In the genomic region with DNA sequence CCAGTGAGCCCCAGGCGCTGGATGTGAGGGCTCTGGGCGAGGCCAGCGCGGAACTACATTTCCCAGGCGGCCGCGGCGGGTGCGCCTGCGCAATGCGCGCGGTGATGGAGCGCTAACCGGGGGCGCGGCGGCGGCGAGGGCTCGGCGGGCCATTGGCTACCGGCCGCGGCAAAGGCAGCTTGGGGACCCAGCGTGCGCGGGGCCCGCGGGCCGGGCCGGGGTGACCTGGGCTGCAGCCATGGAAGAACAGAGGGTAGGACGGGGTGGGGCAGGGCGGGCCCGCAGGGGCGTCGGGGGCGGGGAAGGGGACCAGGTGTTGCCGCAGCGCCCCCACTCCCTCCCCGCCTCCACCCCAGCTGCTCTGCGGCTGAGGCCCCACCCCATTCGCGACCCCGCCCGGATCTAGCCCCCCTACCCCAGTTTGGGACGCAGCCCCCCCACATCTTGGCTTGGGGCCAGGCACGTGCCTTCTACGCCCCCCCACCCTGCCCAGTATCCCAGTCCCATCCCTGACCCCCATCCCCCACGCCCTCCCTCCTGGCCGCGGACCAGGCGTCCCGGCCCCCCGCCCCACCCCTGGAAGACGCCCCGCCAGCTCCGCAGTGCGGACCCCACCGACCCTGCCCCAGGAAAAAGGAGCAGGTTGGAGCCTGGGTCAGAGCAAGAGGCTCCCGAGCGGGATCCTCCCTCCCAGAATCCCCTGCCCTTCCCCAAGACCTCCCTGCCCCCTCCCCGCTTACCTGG, we compare ENCODE assay signal across 8 cellular contexts. TPM values are rescaled to one million over a fixed set of nuclear protein-coding genes. Genes with fewer than 3 reads are reported as not detected.
DNase-seq lines count a peak whose midpoint lies in the region; ATAC-seq, FAIRE-seq and TF ChIP-seq lines count a peak whose summit lies in the region.

Gene FSD1, plus strand, starts transcription at position 90 of the 744 bp plus-strand sequence. Its CDS starts 149 bp downstream, at position 239.

- peaks cover 9% of the 10 kb centered on the region for H3K27me3 Mint-ChIP-seq in activated T-cell treated with anti-CD3 and anti-CD28 coated beads, Interleukin-2, amount 50 U/mL, for 4 hours (ENCODE audit: low read depth)

- peaks cover 3% of the 10 kb centered on the region; the same call in 1 of the 2 replicates for H3K36me3 ChIP-seq in OCI-LY1 (ENCODE audit: insufficient read depth, low read length)
- H3K36me3 ChIP-seq in smooth muscle cell (ENCODE audit: low read depth): no peaks in the 10 kb centered on the region

- H4K20me1 ChIP-seq in OCI-LY1 (ENCODE audit: insufficient read depth, low read length) (no peaks in the 10 kb centered on the region), smooth muscle cell (ENCODE audit: low read depth) (no peaks in the 10 kb centered on the region)

- H3K4me3 Mint-ChIP-seq in activated T-cell treated with anti-CD3 and anti-CD28 coated beads, Interleukin-2, amount 50 U/mL, for 4 hours: peak within 1 kb of the TSS; percentile 56

- H3K4me3 ChIP-seq in OCI-LY1 (ENCODE audit: low read depth, low read length, poor library complexity, severe bottlenecking) (peak within 1 kb of the TSS; percentile 61), smooth muscle cell (peak within 1 kb of the TSS; percentile 48)

- H3K4me1 ChIP-seq in OCI-LY1 (ENCODE audit: insufficient read depth, low read length, severe bottlenecking) (peaks cover 16% of the 10 kb centered on the region), smooth muscle cell (ENCODE audit: low read depth) (no peaks in the 10 kb centered on the region)

- peak; percentile 31 for TF ChIP-seq POLR2A in H54 (IDR thresholded peaks at IDR 0.05; ENCODE audit: low read depth, low read length)

- peaks cover 25% of the 10 kb centered on the region for H3K4me1 Mint-ChIP-seq in activated T-cell treated with anti-CD3 and anti-CD28 coated beads, Interleukin-2, amount 50 U/mL, for 4 hours (ENCODE audit: low read depth)

- H3K36me3 Mint-ChIP-seq in activated T-cell treated with anti-CD3 and anti-CD28 coated beads, Interleukin-2, amount 50 U/mL, for 4 hours (ENCODE audit: insufficient read depth): no peaks in the 10 kb centered on the region

- no peak within 1 kb of the TSS for H3K27ac ChIP-seq in OCI-LY1 (ENCODE audit: low read depth, low read length, poor library complexity, severe bottlenecking)
- no peak within 1 kb of the TSS for H3K27ac ChIP-seq in smooth muscle cell (ENCODE audit: low read depth)

- WGBS in smooth muscle cell (ENCODE audit: low lambda C conversion rate): under 1% methylated on average over 32 of the region's 63 CpGs

- peak within 1 kb of the TSS; percentile 35 for H3K4me2 ChIP-seq in OCI-LY1 (ENCODE audit: low read length)
- H3K4me2 ChIP-seq in smooth muscle cell: peak within 1 kb of the TSS; percentile 60

- no peaks in the 10 kb centered on the region for H3K9me3 Mint-ChIP-seq in activated T-cell treated with anti-CD3 and anti-CD28 coated beads, Interleukin-2, amount 50 U/mL, for 4 hours

- peak within 1 kb of the TSS; percentile 34; the same call in 1 of the 2 replicates for H3K9ac ChIP-seq in OCI-LY1 (ENCODE audit: low read length)
- no peak within 1 kb of the TSS for H3K9ac ChIP-seq in smooth muscle cell (ENCODE audit: low read depth)

- FAIRE-seq in H54 (lab: Jason Lieb, UNC): no peak
- no peak for FAIRE-seq in frontal cortex (lab: Jason Lieb, UNC)

- H2AFZ ChIP-seq in OCI-LY1 (ENCODE audit: low read length): no peak within 1 kb of the TSS
- H2AFZ ChIP-seq in smooth muscle cell (ENCODE audit: low read depth): peak within 1 kb of the TSS; percentile 27

- TF ChIP-seq CTCF in OCI-LY1 (IDR thresholded peaks at IDR 0.05; ENCODE audit: low read length) (no peak), smooth muscle cell (IDR thresholded peaks at IDR 0.05; ENCODE audit: borderline replicate concordance, insufficient read depth, poor library complexity, severe bottlenecking) (no peak)

- no peaks in the 10 kb centered on the region for H3F3A ChIP-seq in OCI-LY1 (ENCODE audit: insufficient read depth, low read length)
- no peaks in the 10 kb centered on the region for H3F3A ChIP-seq in smooth muscle cell (ENCODE audit: low read depth)

- H3K9me2 ChIP-seq in OCI-LY1 (ENCODE audit: low read depth, low read length): no peaks in the 10 kb centered on the region

- H3K9me3 ChIP-seq in OCI-LY1 (ENCODE audit: low read length) (no peaks in the 10 kb centered on the region), smooth muscle cell (replicated peaks; ENCODE audit: low read depth) (no peaks in the 10 kb centered on the region)

- no peaks in the 10 kb centered on the region for H3K27me3 ChIP-seq in OCI-LY1 (ENCODE audit: insufficient read depth, low read length)
- no peaks in the 10 kb centered on the region for H3K27me3 ChIP-seq in smooth muscle cell (ENCODE audit: low read depth)

- DNase-seq in AG08396 (ENCODE audit: low spot score) (peak; percentile 100), H54 (ENCODE audit: insufficient read length, low spot score) (peak; percentile 97), frontal cortex (ENCODE audit: low spot score in 2 of 2) (peak; percentile 83 to 89), smooth muscle cell (lab: John Stamatoyannopoulos, UW; ENCODE audit: unreplicated experiment) (peak; percentile 2), dedifferentiated amniotic fluid mesenchymal stem cell (ENCODE audit: extremely low spot score) (no peak)
- peak; percentile 54 for DNase-seq in activated T-cell treated with anti-CD3 and anti-CD28 coated beads, Interleukin-2, amount 50 U/mL, for 4 hours

- peak; percentile 93 to 95 for ATAC-seq in activated T-cell treated with anti-CD3 and anti-CD28 coated beads, Interleukin-2, amount 50 U/mL, for 4 hours
- no peak for ATAC-seq in HG02884 (IDR thresholded peaks at IDR 0.05; ENCODE audit: unreplicated experiment)

- no peaks in the 10 kb centered on the region for H3K79me2 ChIP-seq in OCI-LY1 (ENCODE audit: insufficient read depth, low read length)
- H3K79me2 ChIP-seq in smooth muscle cell (ENCODE audit: low read depth): no peaks in the 10 kb centered on the region

RNA-seq across cellular contexts. Expression of gene FSD1, which starts in this region (rescaled TPM):
- total RNA-seq in activated T-cell treated with anti-CD3 and anti-CD28 coated beads, Interleukin-2, amount 50 U/mL, for 4 hours: 10 to 100 TPM in 1 of 3 donors, 1 to 10 TPM in 2; 5.9 to 10.4 (median 9.1) TPM
- total RNA-seq in frontal cortex (38.7 TPM), smooth muscle cell (6.9 and 9.9 TPM in 2 replicates)
- polyA plus RNA-seq in smooth muscle cell: 16.0 and 16.5 TPM in 2 replicates
